In genomic region chr16:424623-425081, GRCh38 we compare ENCODE assay signal across 7 cellular contexts. TPM values are rescaled to one million over a fixed set of nuclear protein-coding genes. Genes with fewer than 3 reads are reported as not detected.
A peak's percentile ranks its signal among the peaks of the same experiment; 100 is the strongest.
DNase-seq lines count a peak whose midpoint lies in the region; ATAC-seq, FAIRE-seq and TF ChIP-seq lines count a peak whose summit lies in the region.

No MANE protein-coding gene starts in this region.

- H3K14ac ChIP-seq in H1 (ENCODE audit: insufficient read length), result no peak overlapping the region

- H3K79me2 ChIP-seq in PC-3 (ENCODE audit: low read length), result peaks cover 17% of the 10 kb centered on the region
- peaks cover 0 to 25% of the 10 kb centered on the region in 2 experiments; a peak in 2 of 4 replicates for H3K79me2 ChIP-seq in H1 (ENCODE audit: control insufficient read depth in 1 of 2, insufficient read depth in 2 of 2, low read length in 2 of 2)

- no peak overlapping the region for H3K56ac ChIP-seq in H1 (replicated peaks; ENCODE audit: insufficient read length, low read depth, low read length)

- H3K27ac ChIP-seq in PC-3 (ENCODE audit: low read length) (no peak overlapping the region), H1 (ENCODE audit: low read depth, low read length) (no peak overlapping the region), muscle layer of duodenum (ENCODE audit: low read length) (peak overlapping the region; percentile 75)

- TF ChIP-seq EP300 in H1 (IDR thresholded peaks at IDR 0.05; ENCODE audit: borderline replicate concordance in 1 of 2, low read depth in 2 of 2, low read length in 2 of 2), result no peak

- no peak overlapping the region for H2BK15ac ChIP-seq in H1 (ENCODE audit: low read length)

- FAIRE-seq in H1 (lab: Jason Lieb, UNC) (no peak), frontal cortex (lab: Jason Lieb, UNC) (no peak)

- H3K4me1 ChIP-seq in PC-3 (ENCODE audit: insufficient read depth, low read length) (peaks cover 23% of the 10 kb centered on the region), H1 (replicated peaks in 1 of 4; ENCODE audit: control insufficient read depth in 3 of 4, insufficient read depth in 4 of 4, low read length in 3 of 4) (peaks cover 0 to 15% (median 7%) of the 10 kb centered on the region in 4 experiments; a peak in 4 of 7 replicates), muscle layer of duodenum (ENCODE audit: control insufficient read depth in 1 of 2, insufficient read depth in 2 of 2, low read length in 2 of 2) (peaks cover 0 to 23% of the 10 kb centered on the region in 2 donors)

- H3F3A ChIP-seq in PC-3 (ENCODE audit: low read length, unreplicated experiment), result no peaks in the 10 kb centered on the region

- peaks cover 2% of the 10 kb centered on the region; the same call in 1 of the 2 replicates for H3K79me1 ChIP-seq in H1 (ENCODE audit: low read depth, low read length)

- H4K5ac ChIP-seq in H1 (ENCODE audit: insufficient read length, low read depth, low read length), result no peak overlapping the region

- peak; percentile 33 for ATAC-seq in PC-3
- no peak for ATAC-seq in HG02938 (IDR thresholded peaks at IDR 0.05; ENCODE audit: unreplicated experiment)
- ATAC-seq in HG03095 (IDR thresholded peaks at IDR 0.05; ENCODE audit: unreplicated experiment), result no peak

- BruUV-seq in PC-3 (replicated peaks; lab: Mats Ljungman, UMichigan), result no TSS peak

- peaks cover 13% of the 10 kb centered on the region; the same call in 1 of the 2 replicates for H3K23me2 ChIP-seq in H1 (ENCODE audit: low read depth, low read length)

- no peak overlapping the region for H2AK5ac ChIP-seq in H1 (ENCODE audit: low read depth, low read length)

- peak overlapping the region; percentile 82 for H3K4me3 ChIP-seq in GM12875 (ENCODE audit: low read depth, low read length)
- H3K4me3 ChIP-seq in PC-3 (ENCODE audit: low read length), result peak overlapping the region; percentile 70
- H3K4me3 ChIP-seq in H1 (ENCODE audit: extremely low read depth in 1 of 4, insufficient read depth in 2 of 4, low read depth in 3 of 4, low read length in 4 of 4), result peak overlapping the region; percentile 60 to 74 (median 68)
- H3K4me3 ChIP-seq in muscle layer of duodenum (ENCODE audit: low read depth in 1 of 2, low read length in 2 of 2), result peak overlapping the region; percentile 59 to 70

- POLR2A ChIA-PET in PC-3 (lab: Charles Lee; ENCODE audit: unreplicated experiment) (no interaction called here), H1 (lab: Charles Lee; ENCODE audit: partially characterized antibody) (interaction anchor here (0.7 to 2.3 kb wide), 11 partner anchors 13 to 206 kb away, joined by 3 to 8 read pairs (median 4); partner anchors contain the start of genes DECR2, MRPL28 and WFIKKN1)

- no peak overlapping the region for H3K18ac ChIP-seq in H1 (ENCODE audit: extremely low read depth, low read length)

- H3K36me3 ChIP-seq in PC-3 (ENCODE audit: low read depth, low read length) (no peaks in the 10 kb centered on the region), H1 (ENCODE audit: control insufficient read depth in 2 of 4, insufficient read depth in 4 of 4, low read length in 3 of 4) (no peaks in the 10 kb centered on the region), muscle layer of duodenum (ENCODE audit: control insufficient read depth in 1 of 2, insufficient read depth in 2 of 2, low read length in 2 of 2) (no peaks in the 10 kb centered on the region)

- H3K9me3 ChIP-seq in PC-3 (ENCODE audit: low read length) (no peaks in the 10 kb centered on the region), H1 (ENCODE audit: insufficient read depth in 2 of 2, low read depth in 1 of 2, low read length in 1 of 2) (no peaks in the 10 kb centered on the region), muscle layer of duodenum (ENCODE audit: control insufficient read depth in 1 of 2, low read length in 2 of 2) (no peaks in the 10 kb centered on the region)

- H4K20me1 ChIP-seq in PC-3 (ENCODE audit: low read length), result peaks cover 6% of the 10 kb centered on the region; the same call in 1 of the 2 replicates
- peaks cover 4 to 15% of the 10 kb centered on the region in 2 experiments for H4K20me1 ChIP-seq in H1 (replicated peaks in 1 of 2; ENCODE audit: control insufficient read depth in 1 of 2, insufficient read depth in 2 of 2, low read length in 2 of 2)

- 0 out of 2 replicates have a peak overlapping the region, but pooled peaks have one; percentile 39 for H2BK12ac ChIP-seq in H1 (ENCODE audit: low read depth, low read length)

- H4K8ac ChIP-seq in H1 (ENCODE audit: extremely low read depth, insufficient read depth, low read length), result no peak overlapping the region

- TF ChIP-seq CTCF in GM12875 (IDR thresholded peaks at IDR 0.05; ENCODE audit: borderline replicate concordance, insufficient read depth, low read depth, low read length) (no peak), PC-3 (conservative IDR thresholded peaks at IDR 0.05; ENCODE audit: low read depth, low read length) (no peak), H1 (IDR thresholded peaks at IDR 0.05; ENCODE audit: control extremely low read depth in 1 of 3, insufficient read depth in 1 of 3, low read depth in 1 of 3, low read length in 3 of 3) (no peak)

- H2BK20ac ChIP-seq in H1 (ENCODE audit: low read length), result no peak overlapping the region

- TF ChIP-seq POLR2A in H1 (IDR thresholded peaks at IDR 0.05; ENCODE audit: control extremely low read depth in 1 of 2, low read depth in 2 of 2, low read length in 2 of 2), result no peak

- H2BK5ac ChIP-seq in H1 (ENCODE audit: low read depth, low read length), result no peak overlapping the region

- no peak overlapping the region for H3K4ac ChIP-seq in H1 (replicated peaks; ENCODE audit: insufficient read length, low read depth, low read length)

- no peak overlapping the region for H2BK120ac ChIP-seq in H1 (replicated peaks; ENCODE audit: low read depth, low read length)

- CTCF ChIA-PET in PC-3 (lab: Charles Lee), result interaction anchor here (0.6 kb wide), 1 partner anchor 189 kb away, joined by 6 read pairs; no protein-coding TSS in a partner anchor
- CTCF ChIA-PET in H1 (lab: Charles Lee; ENCODE audit: partially characterized antibody), result interaction anchor here (1.4 to 2.9 kb wide), 5 partner anchors 10 to 71 kb away, joined by 3 to 9 read pairs (median 4); no protein-coding TSS in a partner anchor

- 27% methylated on average over 25 of the region's 31 CpGs; no CpG with 5 or more reads in 1 of the 2 experiments for WGBS in H1 (ENCODE audit: extremely low coverage in 1 of 2, insufficient coverage in 1 of 2, insufficient read length in 1 of 2, insufficient replicate concordance in 2 of 2, low coverage in 1 of 2, low lambda C conversion rate in 2 of 2, missing lambda C conversion rate in 1 of 2), 2 experiments

- TF ChIP-seq RAD21 in H1 (IDR thresholded peaks at IDR 0.05 in 1 of 2, conservative IDR thresholded peaks at IDR 0.05 in 1 of 2; ENCODE audit: low read depth in 2 of 2, low read length in 2 of 2), result no peak

- H2AFZ ChIP-seq in PC-3 (ENCODE audit: low read length), result peak overlapping the region; percentile 97
- peak overlapping the region; percentile 95; the same call in 1 of the 2 replicates for H2AFZ ChIP-seq in H1 (ENCODE audit: low read length)

- H3K9me2 ChIP-seq in PC-3 (replicated peaks; ENCODE audit: low read length), result no peaks in the 10 kb centered on the region

- intact Hi-C loops in PC-3 (cut with micrococcal nuclease), result loop anchor here (2.0 kb wide), 1 partner anchor 22 kb away; no protein-coding TSS in a partner anchor

- DNase-seq in PC-3 (peak; percentile 36), H1 (ENCODE audit: low read depth in 1 of 2, low spot score in 2 of 2) (peak in 1 of 2 experiments; percentile 78), frontal cortex (ENCODE audit: low spot score in 2 of 2) (no peak)

- H3K9ac ChIP-seq in PC-3 (ENCODE audit: low read length) (peak overlapping the region; percentile 50), H1 (replicated peaks in 1 of 4; ENCODE audit: extremely low read depth in 1 of 4, low read depth in 3 of 4, low read length in 3 of 4) (no peak overlapping the region)

- H3K27me3 ChIP-seq in PC-3 (ENCODE audit: low read length) (no peaks in the 10 kb centered on the region), H1 (replicated peaks in 1 of 4; ENCODE audit: control insufficient read depth in 3 of 4, extremely low read depth in 1 of 4, insufficient read depth in 3 of 4, low read length in 3 of 4) (peaks cover 11 to 33% (median 24%) of the 10 kb centered on the region in 4 experiments), muscle layer of duodenum (ENCODE audit: low read depth, low read length) (no peaks in the 10 kb centered on the region)

- no peak overlapping the region for H3K23ac ChIP-seq in H1 (ENCODE audit: insufficient read length)

- no peak overlapping the region for H4K91ac ChIP-seq in H1 (replicated peaks; ENCODE audit: insufficient read length, low read length)

- H3K4me2 ChIP-seq in PC-3 (ENCODE audit: low read length) (peak overlapping the region; percentile 98), H1 (ENCODE audit: insufficient read depth in 1 of 2, low read depth in 2 of 2, low read length in 2 of 2) (peak overlapping the region; percentile 86 to 99)

RNA-seq across cellular contexts. Expression of gene RAB11FIP3, which starts 0.8 kb away (rescaled TPM):
- total RNA-seq in PC-3 (2014; rRNA removed), result 12.7 and 17.9 TPM in 2 replicates
- 32.4 and 35.2 TPM in 2 replicates for total RNA-seq in H1 (2021; fragmentation: NEBNext Ultra II Directional; extraction: Animal tissue kit (Norgen Biotek cat#: 25700))
- 9.3 and 16.6 TPM in 2 replicates for polyA plus RNA-seq in H1 (2011; rRNA removed)
- 15.1 TPM for polyA plus RNA-seq in H1 (2011; cell fraction: cytosol; rRNA removed)
- polyA plus RNA-seq in H1 (2011; cell fraction: nucleus; rRNA removed), result 37.6 TPM
- 21.9 to 33.3 TPM (median 31.0 TPM) in 4 replicates for polyA plus RNA-seq in H1 (2012, experiment 1 of 2)
- 20.2 TPM for polyA plus RNA-seq in H1 (2012, experiment 2 of 2)
- polyA plus RNA-seq in H1 (2013, experiment 1 of 2), result 12.5 TPM
- polyA plus RNA-seq in H1 (2013, experiment 2 of 2), result 11.9 TPM
- polyA minus RNA-seq in H1 (2011; rRNA and poly(A)+ RNA removed), result 9.7 and 14.5 TPM in 2 replicates
- 10.8 TPM for polyA minus RNA-seq in H1 (2011; cell fraction: cytosol; rRNA and poly(A)+ RNA removed)
- polyA minus RNA-seq in H1 (2011; cell fraction: nucleus; rRNA and poly(A)+ RNA removed), result 21.0 TPM
- total RNA-seq in frontal cortex, result 26.5 TPM

RNA-seq across cellular contexts. Expression of gene DECR2, which starts 23.0 kb away (rescaled TPM):
- total RNA-seq in PC-3 (2014; rRNA removed), result 19.8 and 22.3 TPM in 2 replicates
- total RNA-seq in H1 (2021; fragmentation: NEBNext Ultra II Directional; extraction: Animal tissue kit (Norgen Biotek cat#: 25700)), result 28.2 and 30.6 TPM in 2 replicates
- 39.9 and 58.5 TPM in 2 replicates for polyA plus RNA-seq in H1 (2011; rRNA removed)
- 43.2 TPM for polyA plus RNA-seq in H1 (2011; cell fraction: cytosol; rRNA removed)
- 104 TPM for polyA plus RNA-seq in H1 (2011; cell fraction: nucleus; rRNA removed)
- 23.8 to 34.0 TPM (median 28.4 TPM) in 4 replicates for polyA plus RNA-seq in H1 (2012, experiment 1 of 2)
- polyA plus RNA-seq in H1 (2012, experiment 2 of 2), result 22.3 TPM
- polyA plus RNA-seq in H1 (2013, experiment 1 of 2), result 23.1 TPM
- 20.7 TPM for polyA plus RNA-seq in H1 (2013, experiment 2 of 2)
- 6.4 and 7.8 TPM in 2 replicates for polyA minus RNA-seq in H1 (2011; rRNA and poly(A)+ RNA removed)
- polyA minus RNA-seq in H1 (2011; cell fraction: cytosol; rRNA and poly(A)+ RNA removed), result 17.0 TPM
- polyA minus RNA-seq in H1 (2011; cell fraction: nucleus; rRNA and poly(A)+ RNA removed), result 17.9 TPM
- total RNA-seq in frontal cortex, result 7.7 TPM

RNA-seq across cellular contexts. Expression of gene NME4, which starts 27.7 kb away (rescaled TPM):
- total RNA-seq in PC-3 (2014; rRNA removed), result 182 and 207 TPM in 2 replicates
- 408 and 418 TPM in 2 replicates for total RNA-seq in H1 (2021; fragmentation: NEBNext Ultra II Directional; extraction: Animal tissue kit (Norgen Biotek cat#: 25700))
- polyA plus RNA-seq in H1 (2011; rRNA removed), result 863 and 1,107 TPM in 2 replicates
- 668 TPM for polyA plus RNA-seq in H1 (2011; cell fraction: cytosol; rRNA removed)
- 729 TPM for polyA plus RNA-seq in H1 (2011; cell fraction: nucleus; rRNA removed)
- polyA plus RNA-seq in H1 (2012, experiment 1 of 2), result 330 to 521 TPM (median 486 TPM) in 4 replicates
- 430 TPM for polyA plus RNA-seq in H1 (2012, experiment 2 of 2)
- polyA plus RNA-seq in H1 (2013, experiment 1 of 2), result 339 TPM
- 335 TPM for polyA plus RNA-seq in H1 (2013, experiment 2 of 2)
- 89.1 and 100 TPM in 2 replicates for polyA minus RNA-seq in H1 (2011; rRNA and poly(A)+ RNA removed)
- polyA minus RNA-seq in H1 (2011; cell fraction: cytosol; rRNA and poly(A)+ RNA removed), result 116 TPM
- polyA minus RNA-seq in H1 (2011; cell fraction: nucleus; rRNA and poly(A)+ RNA removed), result 153 TPM
- 12.6 TPM for total RNA-seq in frontal cortex

RNA-seq across cellular contexts. Expression of gene PGAP6, which starts 42.9 kb away (rescaled TPM):
- total RNA-seq in PC-3 (2014; rRNA removed) (40.8 and 56.5 TPM in 2 replicates), frontal cortex (18.8 TPM)
- total RNA-seq in H1 (2021; fragmentation: NEBNext Ultra II Directional; extraction: Animal tissue kit (Norgen Biotek cat#: 25700)), result 86.8 and 92.9 TPM in 2 replicates
- 364 and 441 TPM in 2 replicates for polyA plus RNA-seq in H1 (2011; rRNA removed)
- 227 TPM for polyA plus RNA-seq in H1 (2011; cell fraction: cytosol; rRNA removed)
- 362 TPM for polyA plus RNA-seq in H1 (2011; cell fraction: nucleus; rRNA removed)
- 72.3 to 126 TPM (median 121 TPM) in 4 replicates for polyA plus RNA-seq in H1 (2012, experiment 1 of 2)
- polyA plus RNA-seq in H1 (2012, experiment 2 of 2), result 70.7 TPM
- 90.3 TPM for polyA plus RNA-seq in H1 (2013, experiment 1 of 2)
- 94.9 TPM for polyA plus RNA-seq in H1 (2013, experiment 2 of 2)
- 167 and 180 TPM in 2 replicates for polyA minus RNA-seq in H1 (2011; rRNA and poly(A)+ RNA removed)
- 106 TPM for polyA minus RNA-seq in H1 (2011; cell fraction: cytosol; rRNA and poly(A)+ RNA removed)
- 104 TPM for polyA minus RNA-seq in H1 (2011; cell fraction: nucleus; rRNA and poly(A)+ RNA removed)

RNA-seq across cellular contexts. Expression of gene MRPL28, which starts 54.3 kb away (rescaled TPM):
- total RNA-seq in PC-3 (2014; rRNA removed) (154 and 206 TPM in 2 replicates), frontal cortex (44.8 TPM)
- total RNA-seq in H1 (2021; fragmentation: NEBNext Ultra II Directional; extraction: Animal tissue kit (Norgen Biotek cat#: 25700)), result 88.9 and 95.7 TPM in 2 replicates
- 188 and 257 TPM in 2 replicates for polyA plus RNA-seq in H1 (2011; rRNA removed)
- 238 TPM for polyA plus RNA-seq in H1 (2011; cell fraction: cytosol; rRNA removed)
- 174 TPM for polyA plus RNA-seq in H1 (2011; cell fraction: nucleus; rRNA removed)
- 80.1 to 165 TPM (median 138 TPM) in 4 replicates for polyA plus RNA-seq in H1 (2012, experiment 1 of 2)
- 134 TPM for polyA plus RNA-seq in H1 (2012, experiment 2 of 2)
- 74.5 TPM for polyA plus RNA-seq in H1 (2013, experiment 1 of 2)
- polyA plus RNA-seq in H1 (2013, experiment 2 of 2), result 74.2 TPM
- 52.8 and 69.8 TPM in 2 replicates for polyA minus RNA-seq in H1 (2011; rRNA and poly(A)+ RNA removed)
- 45.9 TPM for polyA minus RNA-seq in H1 (2011; cell fraction: cytosol; rRNA and poly(A)+ RNA removed)
- 37.7 TPM for polyA minus RNA-seq in H1 (2011; cell fraction: nucleus; rRNA and poly(A)+ RNA removed)

Comparison
In these comparisons a context has a peak if more than half of its experiments do, and no peak if none do; other contexts are left out.
1. RNA of gene NME4, which starts 27.7 kb away (total RNA-seq): 408 to 418 TPM in H1 and 182 to 207 TPM in PC-3; 12.6 TPM in frontal cortex (single experiment); every median in the first group is over 10 times any median in the second.
2. Peak in every context shown above with its lines, with median percentiles within 50 percentile points of each other: H3K4me3 ChIP-seq.